Comparison of ENCODE assay signal across 15 cellular contexts in genomic region chr5:143412656-143413342, GRCh38.
"Had no signal": no experiment of that assay in that cellular context is flagged by ENCODE, and none has a peak within 500 bp of the region (broad histone marks: within the 10 kb centered on the region; RNA-seq: fewer than 3 reads in every experiment).

No MANE protein-coding gene starts in this region.

- H3K4me3 ChIP-seq: lower lobe of right lung, skin epidermis, thyroid gland had no signal

- H3K27me3 ChIP-seq: thyroid gland had no signal

- ATAC-seq: activated CD4-positive, CD25-positive, alpha-beta regulatory T cell treated with anti-CD3 and anti-CD28 coated beads, Interleukin-2, amount 50 U/mL, for 24 hours; activated T-cell treated with anti-CD3 and anti-CD28 coated beads, Interleukin-2, amount 50 U/mL, for 72 hours; lower lobe of right lung had no signal

- DNase-seq: activated CD4-positive, alpha-beta T cell treated with anti-CD3 and anti-CD28 coated beads, Interleukin-2, amount 50 U/mL, for 4 hours; activated gamma-delta T cell treated with Interleukin-2 at 50 U/mL for 16 hours; activated naive CD8-positive, alpha-beta T cell treated with anti-CD3 and anti-CD28 coated beads for 36 hours; activated T-cell treated with anti-CD3 and anti-CD28 coated beads, Interleukin-2, amount 50 U/mL, for 72 hours; anterior cingulate cortex; dermis blood vessel endothelial cell; endodermal cell; hypothalamus; lower lobe of right lung; naive B cell; retina; thyroid gland had no signal

- FAIRE-seq: urothelium cell line had no signal

- H3K4me1 ChIP-seq: lower lobe of right lung, thyroid gland had no signal

- H3K9me3 ChIP-seq: lower lobe of right lung, thyroid gland had no signal

- H3K27ac ChIP-seq: lower lobe of right lung, thyroid gland had no signal

- H3K36me3 ChIP-seq: lower lobe of right lung, thyroid gland had no signal
